1 cellular context compared by ENCODE assay signal in genomic region chr3:123920383-123920782, GRCh38.
TF ChIP-seq lines count a peak whose summit lies in the region.

No MANE protein-coding gene starts in this region.

TF ChIP-seq in A549, 52 proteins besides CTCF, POLR2A, EP300 and RAD21 (continued from another document):
- no peak for TF ChIP-seq SMC3 (IDR thresholded peaks at IDR 0.05)
- TF ChIP-seq CEBPB (IDR thresholded peaks at IDR 0.05) = no peak
- TF ChIP-seq JUN (IDR thresholded peaks at IDR 0.05) = no peak
- no peak for TF ChIP-seq FOSB (CRISPR knock-in tag; IDR thresholded peaks at IDR 0.05)
- no peak for TF ChIP-seq ZC3H11A (IDR thresholded peaks at IDR 0.05)
